28 cellular contexts compared by ENCODE assay signal in genomic region chr3:139975592-139976360, GRCh38. TPM values are rescaled to one million over a fixed set of nuclear protein-coding genes. Genes with fewer than 3 reads are reported as not detected.
DNase-seq lines count a peak whose midpoint lies in the region; ATAC-seq and TF ChIP-seq lines count a peak whose summit lies in the region.
"Had no signal": no experiment of that assay in that cellular context is flagged by ENCODE, and none has a peak within 500 bp of the region (broad histone marks: within the 10 kb centered on the region; RNA-seq: fewer than 3 reads in every experiment).

No MANE protein-coding gene starts in this region.

- H3F3A ChIP-seq in neural progenitor cell (ENCODE audit: low read depth), result no peaks in the 10 kb centered on the region

- H3K27ac ChIP-seq in endodermal cell (ENCODE audit: low read depth, low read length) (no peak overlapping the region), neural progenitor cell (no peak overlapping the region)
- H3K27ac ChIP-seq: KMS-11, neutrophil, stomach, tibial nerve, VCaP had no signal

- no peak overlapping the region for H3K4me2 ChIP-seq in neural progenitor cell
- H3K4me2 ChIP-seq: KMS-11 had no signal

- no peak overlapping the region for H2AFZ ChIP-seq in neural progenitor cell (replicated peaks)

- peaks cover under 1% of the 10 kb centered on the region for H3K27me3 ChIP-seq in endodermal cell (ENCODE audit: control insufficient read depth, insufficient read depth, low read length, poor library complexity, severe bottlenecking)
- no peaks in the 10 kb centered on the region for H3K27me3 ChIP-seq in neural progenitor cell
- H3K27me3 ChIP-seq: stomach, tibial nerve had no signal

- H3K4me1 Mint-ChIP-seq in endodermal cell (peaks cover 4% of the 10 kb centered on the region), neural progenitor cell (peaks cover 6% of the 10 kb centered on the region)

- H3K4me3 ChIP-seq in endodermal cell (ENCODE audit: low read length), result no peak overlapping the region
- H3K4me3 ChIP-seq in neural progenitor cell, result no peak overlapping the region
- H3K4me3 ChIP-seq: GM12878, stomach, tibial nerve had no signal

- H3K9me3 ChIP-seq in endodermal cell (ENCODE audit: control insufficient read depth, low read length) (no peaks in the 10 kb centered on the region), neural progenitor cell (ENCODE audit: low read depth) (no peaks in the 10 kb centered on the region)
- H3K9me3 ChIP-seq: neutrophil, stomach, tibial nerve had no signal

- H3K36me3 Mint-ChIP-seq in endodermal cell (ENCODE audit: low read depth), result no peaks in the 10 kb centered on the region
- no peaks in the 10 kb centered on the region for H3K36me3 Mint-ChIP-seq in neural progenitor cell
- H3K36me3 Mint-ChIP-seq: CD8-positive, alpha-beta T cell had no signal

- DNase-seq in NCI-H146 (lab: John Stamatoyannopoulos, UW), result peak; percentile 38
- no peak for DNase-seq in NCI-H146 treated with DMSO at 0.1 percent for 48 hours (lab: John Stamatoyannopoulos, UW; ENCODE audit: unreplicated experiment)
- DNase-seq in NCI-H2171 treated with DMSO at 0.1 percent for 48 hours (lab: John Stamatoyannopoulos, UW), result peak; percentile 80
- peak; percentile 24 for DNase-seq in endodermal cell
- DNase-seq in neural progenitor cell (ENCODE audit: low spot score), result no peak
- no peak for DNase-seq in AG08395 (ENCODE audit: low spot score)
- DNase-seq: 8988T; activated CD4-positive, alpha-beta T cell treated with anti-CD3 and anti-CD28 coated beads for 48 hours; activated naive CD4-positive, alpha-beta T cell treated with anti-CD3 and anti-CD28 coated beads for 36 hours; activated T-cell treated with anti-CD3 and anti-CD28 coated beads, Interleukin-2, amount 50 U/mL, for 72 hours; amygdala; caudate nucleus; CD8-positive, alpha-beta T cell; DMS79 treated with DMSO at 0.1 percent for 48 hours; kidney glomerular epithelial cell; mammary epithelial cell; NCI-H1930; NCI-H526; stomach had no signal

- H3K79me2 ChIP-seq in neural progenitor cell (ENCODE audit: low read depth), result no peaks in the 10 kb centered on the region

- H3K4me1 ChIP-seq in endodermal cell (ENCODE audit: control insufficient read depth, insufficient read depth, low read length), result no peaks in the 10 kb centered on the region
- no peaks in the 10 kb centered on the region for H3K4me1 ChIP-seq in neural progenitor cell
- H3K4me1 ChIP-seq: stomach, tibial nerve had no signal

- H3K9me3 Mint-ChIP-seq in endodermal cell (no peaks in the 10 kb centered on the region), neural progenitor cell (no peaks in the 10 kb centered on the region)
- H3K9me3 Mint-ChIP-seq: activated naive CD4-positive, alpha-beta T cell treated with anti-CD3 and anti-CD28 coated beads for 36 hours; activated T-cell treated with anti-CD3 and anti-CD28 coated beads, Interleukin-2, amount 50 U/mL, for 72 hours; CD8-positive, alpha-beta T cell; dendritic cell treated with granulocyte-macrophage colony-stimulating factor and Interleukin-4, amounts not matched to agents 40 ng/mL and 50 ng/mL, for 4 days had no signal

- 82 to 84% methylated on average over 3 to 5 of the region's 5 CpGs for WGBS in endodermal cell (ENCODE audit: insufficient coverage in 1 of 2, insufficient read length in 1 of 2), 2 experiments

- H3K36me3 ChIP-seq in endodermal cell (ENCODE audit: control insufficient read depth, insufficient read depth, low read length) (no peaks in the 10 kb centered on the region), neural progenitor cell (no peaks in the 10 kb centered on the region)
- H3K36me3 ChIP-seq: neutrophil, stomach, tibial nerve had no signal

- H4K20me1 ChIP-seq in neural progenitor cell (ENCODE audit: low read depth), result no peaks in the 10 kb centered on the region

- H3K27ac Mint-ChIP-seq in endodermal cell (no peak overlapping the region), neural progenitor cell (peak overlapping the region; percentile 22)
- H3K27ac Mint-ChIP-seq: activated naive CD4-positive, alpha-beta T cell treated with anti-CD3 and anti-CD28 coated beads for 36 hours; activated T-cell treated with anti-CD3 and anti-CD28 coated beads, Interleukin-2, amount 50 U/mL, for 72 hours; CD8-positive, alpha-beta T cell; dendritic cell treated with granulocyte-macrophage colony-stimulating factor and Interleukin-4, amounts not matched to agents 40 ng/mL and 50 ng/mL, for 4 days; progenitor cell of endocrine pancreas had no signal

- no peak for ATAC-seq in GM18870 (IDR thresholded peaks at IDR 0.05; ENCODE audit: unreplicated experiment)
- ATAC-seq in GM18907 (IDR thresholded peaks at IDR 0.05; ENCODE audit: unreplicated experiment), result no peak
- ATAC-seq: activated T-cell treated with anti-CD3 and anti-CD28 coated beads, Interleukin-2, amount 50 U/mL, for 72 hours; CD8-positive, alpha-beta T cell; GM12878 had no signal

- no peak for TF ChIP-seq CTCF in endodermal cell (conservative IDR thresholded peaks at IDR 0.05)
- TF ChIP-seq CTCF in neural progenitor cell (IDR thresholded peaks at IDR 0.05), result no peak

- H3K4me3 Mint-ChIP-seq in endodermal cell (no peak overlapping the region), neural progenitor cell (no peak overlapping the region)
- H3K4me3 Mint-ChIP-seq: activated naive CD4-positive, alpha-beta T cell treated with anti-CD3 and anti-CD28 coated beads for 36 hours; activated T-cell treated with anti-CD3 and anti-CD28 coated beads, Interleukin-2, amount 50 U/mL, for 72 hours; CD8-positive, alpha-beta T cell; dendritic cell treated with granulocyte-macrophage colony-stimulating factor and Interleukin-4, amounts not matched to agents 40 ng/mL and 50 ng/mL, for 4 days had no signal

- no peak overlapping the region for H3K9ac ChIP-seq in endodermal cell (ENCODE audit: extremely low read depth, low read length, poor library complexity, severe bottlenecking)
- no peak overlapping the region for H3K9ac ChIP-seq in neural progenitor cell
- H3K9ac ChIP-seq: KMS-11 had no signal

- peaks cover 3% of the 10 kb centered on the region for H3K27me3 Mint-ChIP-seq in endodermal cell (ENCODE audit: insufficient read depth)
- H3K27me3 Mint-ChIP-seq in neural progenitor cell (ENCODE audit: insufficient read depth, low read depth), result peaks cover 3% of the 10 kb centered on the region
- H3K27me3 Mint-ChIP-seq: dendritic cell treated with granulocyte-macrophage colony-stimulating factor and Interleukin-4, amounts not matched to agents 40 ng/mL and 50 ng/mL, for 4 days had no signal

RNA-seq across cellular contexts. Expression of gene CLSTN2, which starts 40.8 kb away (rescaled TPM):
- total RNA-seq in endodermal cell (under 1 TPM; 0.13 to 0.42 TPM), neural progenitor cell (ENCODE audit: low replicate concordance) (0.15 and 0.22 TPM in 2 replicates)
- 6.2 TPM for polyA plus RNA-seq in endodermal cell (2013, experiment 1 of 2)
- polyA plus RNA-seq in endodermal cell (2013, experiment 2 of 2), result 5.8 TPM
- total RNA-seq: activated naive CD4-positive, alpha-beta T cell treated with anti-CD3 and anti-CD28 coated beads for 36 hours; activated T-cell treated with anti-CD3 and anti-CD28 coated beads, Interleukin-2, amount 50 U/mL, for 72 hours; CD8-positive, alpha-beta T cell had no signal

Comparison
In these comparisons a context has a peak if more than half of its experiments do, and no peak if none do; other contexts are left out.
1. DNase-seq: peak in NCI-H146 (single experiment), NCI-H2171 treated with DMSO at 0.1 percent for 48 hours (single experiment) and endodermal cell (single experiment); none in NCI-H146 treated with DMSO at 0.1 percent for 48 hours (single experiment), neural progenitor cell (single experiment) and AG08395 (single experiment).